Comparison of ENCODE assay signal across 8 cellular contexts in the genomic region with DNA sequence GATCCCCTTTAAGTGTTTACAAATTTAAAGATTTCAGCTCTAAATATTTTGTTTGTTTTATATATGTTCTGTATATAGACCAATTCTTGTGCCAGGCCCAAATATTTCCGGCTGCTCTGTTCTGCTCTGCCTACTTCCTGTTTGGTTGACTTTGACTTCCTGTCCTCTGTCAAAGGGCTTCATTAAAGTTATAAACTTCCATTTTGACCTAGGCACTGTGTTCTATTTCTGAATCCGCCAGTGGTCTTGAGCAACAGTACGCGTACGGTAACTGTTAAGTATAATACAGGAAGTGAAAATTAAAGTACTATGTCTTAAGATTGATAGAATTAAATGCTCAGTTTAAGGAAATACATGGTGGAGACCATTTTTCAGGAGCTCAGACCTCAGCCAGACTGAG. TPM values are rescaled to one million over a fixed set of nuclear protein-coding genes. Genes with fewer than 3 reads are reported as not detected.
DNase-seq lines count a peak whose midpoint lies in the region; ATAC-seq and TF ChIP-seq lines count a peak whose summit lies in the region.

No MANE protein-coding gene starts in this region.

- CTCF ChIA-PET in Calu3 (lab: Charles Lee): no interaction called here

- TF ChIP-seq CTCF in NB4 (IDR thresholded peaks at IDR 0.05; ENCODE audit: low read depth, low read length) (no peak), Calu3 (IDR thresholded peaks at IDR 0.05; ENCODE audit: unreplicated experiment) (no peak)

- H3K9me3 Mint-ChIP-seq in activated naive CD4-positive, alpha-beta T cell treated with anti-CD3 and anti-CD28 coated beads, Interleukin-2, amount 50 U/mL, for 24 hours: peaks cover 20% of the 10 kb centered on the region
- H3K9me3 Mint-ChIP-seq in Calu3 (ENCODE audit: low read depth, unreplicated experiment): peaks cover 7% of the 10 kb centered on the region

- H3K4me3 Mint-ChIP-seq in activated naive CD4-positive, alpha-beta T cell treated with anti-CD3 and anti-CD28 coated beads, Interleukin-2, amount 50 U/mL, for 24 hours: peak overlapping the region; percentile 57
- H3K4me3 Mint-ChIP-seq in Calu3 (ENCODE audit: low read depth, unreplicated experiment): no peak overlapping the region

- no peak for TF ChIP-seq POLR2A in NB4 (IDR thresholded peaks at IDR 0.05; ENCODE audit: extremely low read depth, insufficient read length)

- no peak overlapping the region for H3K4me3 ChIP-seq in NB4 (ENCODE audit: low read depth, low read length)

- peak; percentile 85 for DNase-seq in NB4 (ENCODE audit: low read depth)
- peak; percentile 76 for DNase-seq in medulla oblongata (ENCODE audit: extremely low spot score)
- no peak for DNase-seq in Calu3
- no peak for DNase-seq in DMS53 treated with DMSO at 0.1 percent for 48 hours (lab: John Stamatoyannopoulos, UW; ENCODE audit: unreplicated experiment)
- DNase-seq in NCI-H510A (lab: John Stamatoyannopoulos, UW): no peak

- ATAC-seq in GM18502 (IDR thresholded peaks at IDR 0.05; ENCODE audit: poor library complexity, unreplicated experiment) (peak; percentile 47), GM19455 (IDR thresholded peaks at IDR 0.05; ENCODE audit: unreplicated experiment) (no peak)

- BruUV-seq in Calu3 (replicated peaks; lab: Mats Ljungman, UMichigan): no TSS peak

- H3K27me3 Mint-ChIP-seq in activated naive CD4-positive, alpha-beta T cell treated with anti-CD3 and anti-CD28 coated beads, Interleukin-2, amount 50 U/mL, for 24 hours: no peaks in the 10 kb centered on the region
- H3K27me3 Mint-ChIP-seq in Calu3 (ENCODE audit: unreplicated experiment): no peaks in the 10 kb centered on the region

- peak overlapping the region; percentile 95 for H3K27ac Mint-ChIP-seq in activated naive CD4-positive, alpha-beta T cell treated with anti-CD3 and anti-CD28 coated beads, Interleukin-2, amount 50 U/mL, for 24 hours
- no peak overlapping the region for H3K27ac Mint-ChIP-seq in Calu3 (ENCODE audit: unreplicated experiment)

- H3K36me3 Mint-ChIP-seq in activated naive CD4-positive, alpha-beta T cell treated with anti-CD3 and anti-CD28 coated beads, Interleukin-2, amount 50 U/mL, for 24 hours: peaks cover 11% of the 10 kb centered on the region
- H3K36me3 Mint-ChIP-seq in Calu3 (ENCODE audit: insufficient read depth, unreplicated experiment): no peaks in the 10 kb centered on the region

- H3K4me1 Mint-ChIP-seq in activated naive CD4-positive, alpha-beta T cell treated with anti-CD3 and anti-CD28 coated beads, Interleukin-2, amount 50 U/mL, for 24 hours: peaks cover 36% of the 10 kb centered on the region
- H3K4me1 Mint-ChIP-seq in Calu3 (ENCODE audit: low read depth, unreplicated experiment): no peaks in the 10 kb centered on the region

- intact Hi-C loops in Calu3 (cut with micrococcal nuclease; ENCODE audit: unreplicated experiment): no loop called here

RNA-seq across cellular contexts. Expression of a gene that starts 13.5 kb away (rescaled TPM):
- 20.3 and 23.4 TPM in 2 replicates for total RNA-seq in Calu3 (2022)

Comparison
In these comparisons a context has a peak if more than half of its experiments do, and no peak if none do; other contexts are left out.
1. DNase-seq: peak in NB4 (single experiment) and medulla oblongata (single experiment); none in Calu3 (single experiment), DMS53 treated with DMSO at 0.1 percent for 48 hours (single experiment) and NCI-H510A (single experiment).